ENCODE assay signal across 13 cellular contexts in genomic region chr10:29292406-29292805, GRCh38. TPM values are rescaled to one million over a fixed set of nuclear protein-coding genes. Genes with fewer than 3 reads are reported as not detected.
"Had no signal": no experiment of that assay in that cellular context is flagged by ENCODE, and none has a peak within 500 bp of the region (broad histone marks: within the 10 kb centered on the region; RNA-seq: fewer than 3 reads in every experiment).

No MANE protein-coding gene starts in this region.

RNA-seq across cellular contexts. Expression of gene LYZL1, which starts 3.5 kb away (rescaled TPM):
- total RNA-seq: stomach, subcutaneous adipose tissue, suprapubic skin, temporal lobe, thoracic aorta, tibial nerve, transverse colon, upper lobe of left lung, upper lobe of right lung, ureter, urinary bladder, uterus, vagina had no signal
